Comparison of ENCODE assay signal across 14 cellular contexts in genomic region chr2:100812141-100812540, GRCh38. TPM values are rescaled to one million over a fixed set of nuclear protein-coding genes. Genes with fewer than 3 reads are reported as not detected.
DNase-seq lines count a peak whose midpoint lies in the region; ATAC-seq and TF ChIP-seq lines count a peak whose summit lies in the region.
"Had no signal": no experiment of that assay in that cellular context is flagged by ENCODE, and none has a peak within 500 bp of the region (broad histone marks: within the 10 kb centered on the region; RNA-seq: fewer than 3 reads in every experiment).

No MANE protein-coding gene starts in this region.

- H3K4me1 Mint-ChIP-seq in activated CD4-positive, alpha-beta T cell treated with anti-CD3 and anti-CD28 coated beads, Interleukin-2, amount 10 ng/mL, durations not matched to agents 7 days and 5 days, result peaks cover 36% of the 10 kb centered on the region
- H3K4me1 Mint-ChIP-seq in CD4-positive, alpha-beta T cell (ENCODE audit: low read depth), result peaks cover 23% of the 10 kb centered on the region
- H3K4me1 Mint-ChIP-seq in T-cell, result peaks cover 28 to 35% (median 32%) of the 10 kb centered on the region in 3 donors
- H3K4me1 Mint-ChIP-seq in activated naive CD8-positive, alpha-beta T cell treated with anti-CD3 and anti-CD28 coated beads for 36 hours, result peaks cover 20% of the 10 kb centered on the region
- H3K4me1 Mint-ChIP-seq: CD14-positive monocyte had no signal

- in situ Hi-C loops in gastrocnemius medialis (cut with MboI; ENCODE audit: low sequenced_read_pairs in 4 of 4), result no loop called here

- peaks cover 4% of the 10 kb centered on the region for H3K36me3 Mint-ChIP-seq in activated CD4-positive, alpha-beta T cell treated with anti-CD3 and anti-CD28 coated beads, Interleukin-2, amount 10 ng/mL, durations not matched to agents 7 days and 5 days (ENCODE audit: low read depth)
- no peaks in the 10 kb centered on the region for H3K36me3 Mint-ChIP-seq in CD4-positive, alpha-beta T cell (ENCODE audit: low read depth)
- no peaks in the 10 kb centered on the region for H3K36me3 Mint-ChIP-seq in T-cell
- H3K36me3 Mint-ChIP-seq in activated naive CD8-positive, alpha-beta T cell treated with anti-CD3 and anti-CD28 coated beads for 36 hours, result no peaks in the 10 kb centered on the region
- H3K36me3 Mint-ChIP-seq: CD14-positive monocyte had no signal

- POLR2A ChIA-PET in activated CD4-positive, alpha-beta T cell treated with anti-CD3 and anti-CD28 coated beads, Interleukin-2, amount 10 ng/mL, durations not matched to agents 7 days and 5 days (lab: Charles Lee), result no interaction called here
- POLR2A ChIA-PET in CD4-positive, alpha-beta T cell (lab: Charles Lee), result no interaction called here
- POLR2A ChIA-PET in T-cell (lab: Charles Lee), result no interaction called here

- H3K4me3 Mint-ChIP-seq in activated CD4-positive, alpha-beta T cell treated with anti-CD3 and anti-CD28 coated beads, Interleukin-2, amount 10 ng/mL, durations not matched to agents 7 days and 5 days, result no peak overlapping the region
- H3K4me3 Mint-ChIP-seq in CD4-positive, alpha-beta T cell, result peak overlapping the region; percentile 40
- H3K4me3 Mint-ChIP-seq in T-cell, result peak overlapping the region in 2 of 3 donors; percentile 1 to 68
- H3K4me3 Mint-ChIP-seq in activated naive CD8-positive, alpha-beta T cell treated with anti-CD3 and anti-CD28 coated beads for 36 hours, result no peak overlapping the region
- H3K4me3 Mint-ChIP-seq: CD14-positive monocyte, GM23338 had no signal

- peaks cover 8% of the 10 kb centered on the region for H3K27me3 Mint-ChIP-seq in activated CD4-positive, alpha-beta T cell treated with anti-CD3 and anti-CD28 coated beads, Interleukin-2, amount 10 ng/mL, durations not matched to agents 7 days and 5 days
- no peaks in the 10 kb centered on the region for H3K27me3 Mint-ChIP-seq in CD4-positive, alpha-beta T cell
- peaks cover 4 to 9% of the 10 kb centered on the region in 2 donors for H3K27me3 Mint-ChIP-seq in T-cell
- H3K27me3 Mint-ChIP-seq in activated naive CD8-positive, alpha-beta T cell treated with anti-CD3 and anti-CD28 coated beads for 36 hours, result no peaks in the 10 kb centered on the region

- CTCF ChIA-PET in activated CD4-positive, alpha-beta T cell treated with anti-CD3 and anti-CD28 coated beads, Interleukin-2, amount 10 ng/mL, durations not matched to agents 7 days and 5 days (lab: Charles Lee), result no interaction called here
- CTCF ChIA-PET in CD4-positive, alpha-beta T cell (lab: Charles Lee), result no interaction called here
- CTCF ChIA-PET in T-cell (lab: Charles Lee), result interaction anchor here in 1 of 2 donors (0.5 kb wide), 1 partner anchor 242 kb away, joined by 3 read pairs; no protein-coding TSS in a partner anchor

- TF ChIP-seq CTCF in CD4-positive, alpha-beta T cell (IDR thresholded peaks at IDR 0.05), result no peak
- TF ChIP-seq CTCF in gastrocnemius medialis (IDR thresholded peaks at IDR 0.05 in 4 of 5, conservative IDR thresholded peaks at IDR 0.05 in 1 of 5), result no peak

- peak; percentile 75 for ATAC-seq in CD4-positive, alpha-beta T cell (ENCODE audit: poor library complexity)
- peak; percentile 75 to 93 (median 90) for ATAC-seq in T-cell (replicated peaks in 1 of 4)
- no peak for ATAC-seq in GM18511 (IDR thresholded peaks at IDR 0.05; ENCODE audit: unreplicated experiment)
- ATAC-seq in gastrocnemius medialis, result no peak
- ATAC-seq: A549, GM23338 had no signal

- no peak overlapping the region for H3K4me3 ChIP-seq in gastrocnemius medialis
- H3K4me3 ChIP-seq: A549, GM23338 had no signal

- no peaks in the 10 kb centered on the region for H3K9me3 ChIP-seq in CD4-positive, alpha-beta T cell (ENCODE audit: control insufficient read depth, low read length)
- H3K9me3 ChIP-seq in gastrocnemius medialis, result no peaks in the 10 kb centered on the region
- H3K9me3 ChIP-seq: A549 had no signal

- H3K27ac ChIP-seq in CD4-positive, alpha-beta T cell (ENCODE audit: low read depth, low read length), result no peak overlapping the region
- no peak overlapping the region for H3K27ac ChIP-seq in gastrocnemius medialis
- H3K27ac ChIP-seq: A549 had no signal

- no peak for TF ChIP-seq POLR2A in gastrocnemius medialis (IDR thresholded peaks at IDR 0.05)

- no peaks in the 10 kb centered on the region for H3K27me3 ChIP-seq in CD4-positive, alpha-beta T cell (ENCODE audit: control insufficient read depth, insufficient read depth, low read length)
- no peaks in the 10 kb centered on the region for H3K27me3 ChIP-seq in gastrocnemius medialis

- no peaks in the 10 kb centered on the region for H3K9me3 Mint-ChIP-seq in activated CD4-positive, alpha-beta T cell treated with anti-CD3 and anti-CD28 coated beads, Interleukin-2, amount 10 ng/mL, durations not matched to agents 7 days and 5 days
- no peaks in the 10 kb centered on the region for H3K9me3 Mint-ChIP-seq in CD4-positive, alpha-beta T cell
- H3K9me3 Mint-ChIP-seq in T-cell, result peaks cover 0 to 4% (median 0%) of the 10 kb centered on the region in 3 donors
- H3K9me3 Mint-ChIP-seq in activated naive CD8-positive, alpha-beta T cell treated with anti-CD3 and anti-CD28 coated beads for 36 hours, result no peaks in the 10 kb centered on the region

- intact Hi-C loops in CD4-positive, alpha-beta T cell (cut with DNase I, micrococcal nuclease), result loop anchor here (10.0 kb wide), 2 partner anchors 167 to 173 kb away; no protein-coding TSS in a partner anchor
- intact Hi-C loops in gastrocnemius medialis (cut with DNase I; ENCODE audit: low total_unique reads), result loop anchor here (5.0 to 10.0 kb wide), 2 partner anchors 173 to 250 kb away; partner anchors contain the start of gene PDCL3

- DNase-seq in activated CD4-positive, alpha-beta T cell treated with anti-CD3 and anti-CD28 coated beads, Interleukin-2, amount 10 ng/mL, durations not matched to agents 7 days and 5 days, result peak; percentile 51
- DNase-seq in activated CD4-positive, alpha-beta T cell treated with anti-CD3 and anti-CD28 coated beads for 1 hour, result no peak
- peak in 3 of 10 experiments; percentile 17 to 24 (median 18) for DNase-seq in CD4-positive, alpha-beta T cell
- DNase-seq in T-cell (peak in 22 of 34 experiments; percentile 8 to 52 (median 28)), NCI-H1694 (lab: John Stamatoyannopoulos, UW) (no peak), gastrocnemius medialis (no peak)
- peak; percentile 7 for DNase-seq in activated naive CD8-positive, alpha-beta T cell treated with anti-CD3 and anti-CD28 coated beads for 36 hours
- DNase-seq: Calu3, NCI-H1436, NCI-H510A treated with DMSO at 0.1 percent for 48 hours had no signal

- H3K4me1 ChIP-seq in gastrocnemius medialis, result peaks cover 20 to 37% of the 10 kb centered on the region in 2 donors

- H3K36me3 ChIP-seq in gastrocnemius medialis, result no peaks in the 10 kb centered on the region

- H3K27ac Mint-ChIP-seq in activated CD4-positive, alpha-beta T cell treated with anti-CD3 and anti-CD28 coated beads, Interleukin-2, amount 10 ng/mL, durations not matched to agents 7 days and 5 days, result peak overlapping the region; percentile 81
- H3K27ac Mint-ChIP-seq in CD4-positive, alpha-beta T cell, result peak overlapping the region; percentile 77
- H3K27ac Mint-ChIP-seq in T-cell, result peak overlapping the region; percentile 63 to 68
- peak overlapping the region; percentile 1 for H3K27ac Mint-ChIP-seq in activated naive CD8-positive, alpha-beta T cell treated with anti-CD3 and anti-CD28 coated beads for 36 hours
- H3K27ac Mint-ChIP-seq: GM23338 had no signal

RNA-seq across cellular contexts. Expression of gene NPAS2, which starts 7.8 kb away (rescaled TPM):
- total RNA-seq in activated CD4-positive, alpha-beta T cell treated with anti-CD3 and anti-CD28 coated beads, Interleukin-2, amount 10 ng/mL, durations not matched to agents 7 days and 5 days, result 1 to 10 TPM; 5.6 to 6.1 TPM
- total RNA-seq in CD4-positive, alpha-beta T cell, result 10 to 100 TPM in 1 of 2 experiments, 1 to 10 TPM in 1; 9.8 to 10.7 TPM
- 1 to 10 TPM; 3.5 to 9.5 (median 4.4) TPM for total RNA-seq in T-cell
- 1 to 10 TPM; 7.3 to 9.3 TPM for total RNA-seq in activated naive CD8-positive, alpha-beta T cell treated with anti-CD3 and anti-CD28 coated beads for 36 hours
- total RNA-seq in gastrocnemius medialis, result 10 to 100 TPM; 11.4 to 48.2 (median 36.6) TPM

Comparison
In these comparisons a context has a peak if more than half of its experiments do, and no peak if none do; other contexts are left out.
1. DNase-seq: peak in activated CD4-positive, alpha-beta T cell treated with anti-CD3 and anti-CD28 coated beads, Interleukin-2, amount 10 ng/mL, durations not matched to agents 7 days and 5 days (single experiment), T-cell (22 of 34) and activated naive CD8-positive, alpha-beta T cell treated with anti-CD3 and anti-CD28 coated beads for 36 hours (single experiment); none in activated CD4-positive, alpha-beta T cell treated with anti-CD3 and anti-CD28 coated beads for 1 hour (single experiment), NCI-H1694 (single experiment) and gastrocnemius medialis (0 of 2).
2. H3K27ac Mint-ChIP-seq: peak in every context shown above with its lines; median percentile 81 in activated CD4-positive, alpha-beta T cell treated with anti-CD3 and anti-CD28 coated beads, Interleukin-2, amount 10 ng/mL, durations not matched to agents 7 days and 5 days; 77 in CD4-positive, alpha-beta T cell; 66 in T-cell; 1 in activated naive CD8-positive, alpha-beta T cell treated with anti-CD3 and anti-CD28 coated beads for 36 hours.
3. H3K4me3 Mint-ChIP-seq: peak in CD4-positive, alpha-beta T cell (single experiment) and T-cell (2 of 3); none in activated CD4-positive, alpha-beta T cell treated with anti-CD3 and anti-CD28 coated beads, Interleukin-2, amount 10 ng/mL, durations not matched to agents 7 days and 5 days (single experiment) and activated naive CD8-positive, alpha-beta T cell treated with anti-CD3 and anti-CD28 coated beads for 36 hours (single experiment).
4. ATAC-seq: peak in CD4-positive, alpha-beta T cell (single experiment) and T-cell (4 of 4); none in GM18511 (single experiment) and gastrocnemius medialis (0 of 2).